Comparison of ENCODE assay signal across 9 cellular contexts in genomic region chr6:159038914-159039884, GRCh38. TPM values are rescaled to one million over a fixed set of nuclear protein-coding genes. Genes with fewer than 3 reads are reported as not detected.
DNase-seq lines count a peak whose midpoint lies in the region; ATAC-seq and TF ChIP-seq lines count a peak whose summit lies in the region.
"Had no signal": no experiment of that assay in that cellular context is flagged by ENCODE, and none has a peak within 500 bp of the region (broad histone marks: within the 10 kb centered on the region; RNA-seq: fewer than 3 reads in every experiment).

No MANE protein-coding gene starts in this region.

- POLR2A ChIA-PET in Caco-2 (lab: Charles Lee), result no interaction called here

- H3K4me1 ChIP-seq in mucosa of descending colon (ENCODE audit: low read depth), result no peaks in the 10 kb centered on the region
- peaks cover 3% of the 10 kb centered on the region for H3K4me1 ChIP-seq in ovary (ENCODE audit: insufficient read depth)
- H3K4me1 ChIP-seq in Caco-2, result no peaks in the 10 kb centered on the region

- no peak for TF ChIP-seq EP300 in ovary (IDR thresholded peaks at IDR 0.05)

- H3K4me3 ChIP-seq in mucosa of descending colon (no peak overlapping the region), ovary (no peak overlapping the region), Caco-2 (ENCODE audit: low read depth, low read length) (no peak overlapping the region)

- H3K4me1 Mint-ChIP-seq in Caco-2 (ENCODE audit: low read depth, unreplicated experiment), result no peaks in the 10 kb centered on the region

- peak; percentile 37 for DNase-seq in astrocyte of the hippocampus (ENCODE audit: low read depth, low spot score)
- peak in 1 of 3 donors; percentile 32 for DNase-seq in mucosa of descending colon
- DNase-seq in ovary, result no peak
- DNase-seq in stimulated activated CD4-positive, alpha-beta T cell treated with anti-CD3 and anti-CD28 coated beads, Interleukin-1b, Interleukin-23, amount 100 ng/mL, for 48 hours, result no peak
- DNase-seq in Caco-2, result no peak

- H3K9me3 Mint-ChIP-seq in Caco-2 (ENCODE audit: unreplicated experiment), result no peaks in the 10 kb centered on the region
- H3K9me3 Mint-ChIP-seq: nephron had no signal

- no peak for TF ChIP-seq CTCF in mucosa of descending colon (IDR thresholded peaks at IDR 0.05)
- no peak for TF ChIP-seq CTCF in ovary (IDR thresholded peaks at IDR 0.05)
- TF ChIP-seq CTCF in Caco-2 (IDR thresholded peaks at IDR 0.05; ENCODE audit: insufficient read depth in 1 of 2, low read depth in 1 of 2, low read length in 1 of 2, severe bottlenecking in 1 of 2, unreplicated experiment in 1 of 2), result no peak

- CTCF ChIA-PET in Caco-2 (lab: Charles Lee), result interaction anchor here (0.6 kb wide), 1 partner anchor 42 kb away, joined by 4 read pairs; no protein-coding TSS in a partner anchor

- no peak overlapping the region for H3K27ac Mint-ChIP-seq in Caco-2 (ENCODE audit: unreplicated experiment)
- H3K27ac Mint-ChIP-seq: nephron had no signal

- no peaks in the 10 kb centered on the region for H3K27me3 ChIP-seq in ovary
- H3K27me3 ChIP-seq in Caco-2 (replicated peaks; ENCODE audit: control insufficient read depth, insufficient read depth, low read length), result no peaks in the 10 kb centered on the region

- H3K36me3 Mint-ChIP-seq in Caco-2 (ENCODE audit: insufficient read depth, unreplicated experiment), result no peaks in the 10 kb centered on the region

- no TSS peak for BruUV-seq in Caco-2 (replicated peaks; lab: Mats Ljungman, UMichigan)

- WGBS in ovary, 3 donors, result 63 to 70% (median 69%) methylated on average over 8 of the region's 8 CpGs

- H3K4me3 Mint-ChIP-seq in Caco-2 (ENCODE audit: unreplicated experiment), result no peak overlapping the region
- H3K4me3 Mint-ChIP-seq: nephron had no signal

- H3K27ac ChIP-seq in KOPT-K1 (ENCODE audit: low read depth, low read length, poor library complexity, severe bottlenecking), result peak overlapping the region; percentile 21
- no peak overlapping the region for H3K27ac ChIP-seq in ovary

- H3K27me3 Mint-ChIP-seq in Caco-2 (ENCODE audit: insufficient read depth, unreplicated experiment), result peaks cover 13% of the 10 kb centered on the region

- ATAC-seq in GM18498 (IDR thresholded peaks at IDR 0.05; ENCODE audit: unreplicated experiment), result peak; percentile 81
- peak; percentile 70 for ATAC-seq in GM21717 (IDR thresholded peaks at IDR 0.05; ENCODE audit: unreplicated experiment)
- peak; percentile 43 for ATAC-seq in mucosa of descending colon

- intact Hi-C loops in mucosa of descending colon (cut with DNase I, micrococcal nuclease) (no loop called here), ovary (cut with DNase I) (no loop called here), Caco-2 (cut with micrococcal nuclease; ENCODE audit: unreplicated experiment) (no loop called here)

- no peak for TF ChIP-seq POLR2A in ovary (IDR thresholded peaks at IDR 0.05)

- no peaks in the 10 kb centered on the region for H3K9me3 ChIP-seq in KOPT-K1 (ENCODE audit: insufficient read depth, low read length, poor library complexity, severe bottlenecking)
- H3K9me3 ChIP-seq in mucosa of descending colon, result no peaks in the 10 kb centered on the region
- H3K9me3 ChIP-seq in ovary, result no peaks in the 10 kb centered on the region
- H3K9me3 ChIP-seq in Caco-2, result no peaks in the 10 kb centered on the region

- peaks cover 80% of the 10 kb centered on the region for H3K36me3 ChIP-seq in KOPT-K1 (ENCODE audit: insufficient read depth, low read length)
- H3K36me3 ChIP-seq in mucosa of descending colon (ENCODE audit: low read depth), result no peaks in the 10 kb centered on the region
- no peaks in the 10 kb centered on the region for H3K36me3 ChIP-seq in ovary
- H3K36me3 ChIP-seq in Caco-2 (ENCODE audit: control insufficient read depth, insufficient read depth, low read length), result no peaks in the 10 kb centered on the region

RNA-seq across cellular contexts. Expression of gene TAGAP, which starts 5.6 kb away (rescaled TPM):
- total RNA-seq in mucosa of descending colon, result 1 to 10 TPM; 2.0 to 4.1 (median 3.7) TPM
- 1 to 10 TPM in 5 of 7 donors, under 1 TPM in 2; 0.58 to 2.3 (median 1.4) TPM for total RNA-seq in ovary
- polyA plus RNA-seq in ovary, result 1 to 10 TPM in 1 of 2 donors, under 1 TPM in 1; 0.65 to 5.1 TPM
- total RNA-seq in Caco-2 (2022), result not detected in 2 replicates

RNA-seq across cellular contexts. Expression of gene RSPH3, which starts 39.2 kb away (rescaled TPM):
- total RNA-seq in mucosa of descending colon (10 to 100 TPM; 17.3 to 23.1 (median 18.6) TPM), ovary (1 to 10 TPM; 4.5 to 9.3 (median 7.6) TPM), Caco-2 (2022) (3.0 and 3.4 TPM in 2 replicates)
- polyA plus RNA-seq in ovary, result 1 to 10 TPM; 2.6 to 9.7 TPM
